Comparison of ENCODE assay signal across 16 cellular contexts in genomic region chr3:179729086-179729485, GRCh38.
DNase-seq lines count a peak whose midpoint lies in the region; ATAC-seq and TF ChIP-seq lines count a peak whose summit lies in the region.
"Had no signal": no experiment of that assay in that cellular context is flagged by ENCODE, and none has a peak within 500 bp of the region (broad histone marks: within the 10 kb centered on the region; RNA-seq: fewer than 3 reads in every experiment).

No MANE protein-coding gene starts in this region.

- H3K4me1 ChIP-seq in A673 (ENCODE audit: insufficient read depth, low read length, poor library complexity, severe bottlenecking), result no peaks in the 10 kb centered on the region
- peaks cover 54 to 66% of the 10 kb centered on the region in 2 donors for H3K4me1 ChIP-seq in gastrocnemius medialis
- H3K4me1 ChIP-seq: BLaER1 had no signal

- peaks cover 5% of the 10 kb centered on the region for H3K4me1 Mint-ChIP-seq in activated CD8-positive, alpha-beta T cell treated with anti-CD3 and anti-CD28 coated beads for 36 hours (ENCODE audit: low read depth)
- H3K4me1 Mint-ChIP-seq: CD4-positive, alpha-beta memory T cell; GM23338 had no signal

- ATAC-seq in esophagus mucosa (peak; percentile 96), gastrocnemius medialis (no peak)
- ATAC-seq in activated CD8-positive, alpha-beta T cell treated with anti-CD3 and anti-CD28 coated beads for 36 hours, result no peak
- ATAC-seq: A549, GM23338 had no signal

- no peaks in the 10 kb centered on the region for H3K9me3 Mint-ChIP-seq in activated CD8-positive, alpha-beta T cell treated with anti-CD3 and anti-CD28 coated beads for 36 hours
- H3K9me3 Mint-ChIP-seq: CD4-positive, alpha-beta memory T cell had no signal

- H3K36me3 Mint-ChIP-seq in activated CD8-positive, alpha-beta T cell treated with anti-CD3 and anti-CD28 coated beads for 36 hours (ENCODE audit: low read depth), result peaks cover 13% of the 10 kb centered on the region

- POLR2A ChIA-PET in A673 (lab: Charles Lee; ENCODE audit: low non-redundant PET), result no interaction called here
- POLR2A ChIA-PET in activated CD8-positive, alpha-beta T cell treated with anti-CD3 and anti-CD28 coated beads for 36 hours (lab: Charles Lee), result no interaction called here

- H3K27ac Mint-ChIP-seq in activated CD8-positive, alpha-beta T cell treated with anti-CD3 and anti-CD28 coated beads for 36 hours, result no peak overlapping the region
- H3K27ac Mint-ChIP-seq: CD14-positive monocyte, GM23338 had no signal

- peak; percentile 34 for DNase-seq in A673 (ENCODE audit: low spot score)
- DNase-seq in NCI-H524 treated with DMSO at 0.1 percent for 48 hours (lab: John Stamatoyannopoulos, UW), result peak; percentile 78
- no peak for DNase-seq in gastrocnemius medialis
- no peak for DNase-seq in activated CD8-positive, alpha-beta T cell treated with anti-CD3 and anti-CD28 coated beads for 36 hours
- no peak for DNase-seq in NCI-H1092 treated with DMSO at 0.1 percent for 48 hours (lab: John Stamatoyannopoulos, UW)
- DNase-seq in middle frontal gyrus (ENCODE audit: extremely low spot score, low spot score), result no peak
- DNase-seq: CD4-positive, alpha-beta memory T cell; DMS 273 treated with DMSO at 0.1 percent for 48 hours; HCEC 1CT; IMR-90 had no signal

- peaks cover 27% of the 10 kb centered on the region for H3K36me3 ChIP-seq in A673 (ENCODE audit: insufficient read depth, low read length, poor library complexity, severe bottlenecking)
- H3K36me3 ChIP-seq in gastrocnemius medialis, result no peaks in the 10 kb centered on the region

- TF ChIP-seq POLR2A in gastrocnemius medialis (IDR thresholded peaks at IDR 0.05), result no peak

- no TSS peak for BruUV-seq in A673 (replicated peaks; lab: Mats Ljungman, UMichigan)

- TF ChIP-seq CTCF in A673 (conservative IDR thresholded peaks at IDR 0.05; ENCODE audit: low read depth, low read length) (no peak), gastrocnemius medialis (IDR thresholded peaks at IDR 0.05 in 4 of 5, conservative IDR thresholded peaks at IDR 0.05 in 1 of 5) (no peak)
- no peak for TF ChIP-seq CTCF in activated CD8-positive, alpha-beta T cell treated with anti-CD3 and anti-CD28 coated beads for 36 hours (IDR thresholded peaks at IDR 0.05)

- H3K27me3 Mint-ChIP-seq in activated CD8-positive, alpha-beta T cell treated with anti-CD3 and anti-CD28 coated beads for 36 hours, result no peaks in the 10 kb centered on the region
- H3K27me3 Mint-ChIP-seq: CD4-positive, alpha-beta memory T cell had no signal

- H3K27ac ChIP-seq in A673 (ENCODE audit: low read depth, low read length, poor library complexity, severe bottlenecking) (no peak overlapping the region), gastrocnemius medialis (peak overlapping the region; percentile 88 to 96 (median 94))
- H3K27ac ChIP-seq: 22Rv1, A549, BLaER1 had no signal

- intact Hi-C loops in A673 (cut with micrococcal nuclease; ENCODE audit: unreplicated experiment), result no loop called here
- intact Hi-C loops in gastrocnemius medialis (cut with DNase I; ENCODE audit: low total_unique reads), result no loop called here
- intact Hi-C loops in activated CD8-positive, alpha-beta T cell treated with anti-CD3 and anti-CD28 coated beads for 36 hours (cut with micrococcal nuclease), result no loop called here

- H3K4me3 Mint-ChIP-seq in activated CD8-positive, alpha-beta T cell treated with anti-CD3 and anti-CD28 coated beads for 36 hours, result no peak overlapping the region
- H3K4me3 Mint-ChIP-seq: CD14-positive monocyte; CD4-positive, alpha-beta memory T cell; GM23338 had no signal

- in situ Hi-C loops in gastrocnemius medialis (cut with MboI; ENCODE audit: low sequenced_read_pairs in 4 of 4), result no loop called here

- H3K9me3 ChIP-seq in A673 (ENCODE audit: low read depth, low read length, poor library complexity, severe bottlenecking), result no peaks in the 10 kb centered on the region
- no peaks in the 10 kb centered on the region for H3K9me3 ChIP-seq in gastrocnemius medialis
- H3K9me3 ChIP-seq: A549 had no signal

- CTCF ChIA-PET in A673 (lab: Charles Lee), result no interaction called here
- CTCF ChIA-PET in activated CD8-positive, alpha-beta T cell treated with anti-CD3 and anti-CD28 coated beads for 36 hours (lab: Charles Lee), result no interaction called here

- H3K4me3 ChIP-seq in A673 (ENCODE audit: low read depth, low read length, poor library complexity, severe bottlenecking), result no peak overlapping the region
- no peak overlapping the region for H3K4me3 ChIP-seq in gastrocnemius medialis
- H3K4me3 ChIP-seq: A549, BLaER1, GM23338 had no signal

- H3K27me3 ChIP-seq in A673 (replicated peaks; ENCODE audit: insufficient read depth, low read depth, low read length, poor library complexity) (no peaks in the 10 kb centered on the region), gastrocnemius medialis (no peaks in the 10 kb centered on the region)
- H3K27me3 ChIP-seq: BLaER1 had no signal

Comparison
In these comparisons a context has a peak if more than half of its experiments do, and no peak if none do; other contexts are left out.
1. DNase-seq: peak in A673 (single experiment) and NCI-H524 treated with DMSO at 0.1 percent for 48 hours (single experiment); none in gastrocnemius medialis (0 of 2), activated CD8-positive, alpha-beta T cell treated with anti-CD3 and anti-CD28 coated beads for 36 hours (single experiment), NCI-H1092 treated with DMSO at 0.1 percent for 48 hours (single experiment) and middle frontal gyrus (single experiment).